ENCODE assay signal across 1 cellular context in genomic region chr2:86562891-86563649, GRCh38.
TF ChIP-seq lines count a peak whose summit lies in the region.

TSS of gene CHMP3 (minus strand) at chr2:86563443. CDS start at chr2:86563348, 95 bp downstream.

TF ChIP-seq in HEK293, 187 proteins besides CTCF, POLR2A, EP300 and RAD21 (continued from another document):
- TF ChIP-seq BCL11B (tag by site-specific recombination; IDR thresholded peaks at IDR 0.05; ENCODE audit: low read depth): no peak
- TF ChIP-seq ZSCAN16 (tag by site-specific recombination; IDR thresholded peaks at IDR 0.05): no peak
- TF ChIP-seq ZFP69B (tag by site-specific recombination; IDR thresholded peaks at IDR 0.05): no peak
- no peak for TF ChIP-seq ZNF544 (tag by site-specific recombination; IDR thresholded peaks at IDR 0.05)
- TF ChIP-seq REST (tag by site-specific recombination; IDR thresholded peaks at IDR 0.05): no peak; the same call in none of the 2 replicates
- TF ChIP-seq ZNF223 (tag by site-specific recombination; IDR thresholded peaks at IDR 0.05): no peak
- TF ChIP-seq YY2 (tag by site-specific recombination; IDR thresholded peaks at IDR 0.05): no peak
- TF ChIP-seq, protein P1, sequence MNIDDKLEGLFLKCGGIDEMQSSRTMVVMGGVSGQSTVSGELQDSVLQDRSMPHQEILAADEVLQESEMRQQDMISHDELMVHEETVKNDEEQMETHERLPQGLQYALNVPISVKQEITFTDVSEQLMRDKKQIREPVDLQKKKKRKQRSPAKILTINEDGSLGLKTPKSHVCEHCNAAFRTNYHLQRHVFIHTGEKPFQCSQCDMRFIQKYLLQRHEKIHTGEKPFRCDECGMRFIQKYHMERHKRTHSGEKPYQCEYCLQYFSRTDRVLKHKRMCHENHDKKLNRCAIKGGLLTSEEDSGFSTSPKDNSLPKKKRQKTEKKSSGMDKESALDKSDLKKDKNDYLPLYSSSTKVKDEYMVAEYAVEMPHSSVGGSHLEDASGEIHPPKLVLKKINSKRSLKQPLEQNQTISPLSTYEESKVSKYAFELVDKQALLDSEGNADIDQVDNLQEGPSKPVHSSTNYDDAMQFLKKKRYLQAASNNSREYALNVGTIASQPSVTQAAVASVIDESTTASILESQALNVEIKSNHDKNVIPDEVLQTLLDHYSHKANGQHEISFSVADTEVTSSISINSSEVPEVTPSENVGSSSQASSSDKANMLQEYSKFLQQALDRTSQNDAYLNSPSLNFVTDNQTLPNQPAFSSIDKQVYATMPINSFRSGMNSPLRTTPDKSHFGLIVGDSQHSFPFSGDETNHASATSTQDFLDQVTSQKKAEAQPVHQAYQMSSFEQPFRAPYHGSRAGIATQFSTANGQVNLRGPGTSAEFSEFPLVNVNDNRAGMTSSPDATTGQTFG (tag by site-specific recombination; IDR thresholded peaks at IDR 0.05; ENCODE audit: borderline replicate concordance): no peak
- TF ChIP-seq ZNF184 (tag by site-specific recombination; IDR thresholded peaks at IDR 0.05): no peak
- no peak for TF ChIP-seq ZNF473 (tag by site-specific recombination; IDR thresholded peaks at IDR 0.05)
- no peak for TF ChIP-seq ZNF747 (tag by site-specific recombination; IDR thresholded peaks at IDR 0.05)
- peak; percentile 69 for TF ChIP-seq SETDB1 (IDR thresholded peaks at IDR 0.05; ENCODE audit: insufficient read length, low read length)
- TF ChIP-seq ZNF843 (tag by site-specific recombination; IDR thresholded peaks at IDR 0.05): peak; percentile 18; the same call in 1 of the 2 replicates
- no peak for TF ChIP-seq ZNF23 (tag by site-specific recombination; IDR thresholded peaks at IDR 0.05; ENCODE audit: borderline replicate concordance)
- TF ChIP-seq ZNF274 (IDR thresholded peaks at IDR 0.05; ENCODE audit: low read length): no peak
- no peak for TF ChIP-seq ZNF274 (tag by site-specific recombination; IDR thresholded peaks at IDR 0.05; ENCODE audit: borderline replicate concordance)
- TF ChIP-seq ZBTB11 (tag by site-specific recombination; conservative IDR thresholded peaks at IDR 0.05; ENCODE audit: low read depth): peak; percentile 93
- TF ChIP-seq, protein P2, sequence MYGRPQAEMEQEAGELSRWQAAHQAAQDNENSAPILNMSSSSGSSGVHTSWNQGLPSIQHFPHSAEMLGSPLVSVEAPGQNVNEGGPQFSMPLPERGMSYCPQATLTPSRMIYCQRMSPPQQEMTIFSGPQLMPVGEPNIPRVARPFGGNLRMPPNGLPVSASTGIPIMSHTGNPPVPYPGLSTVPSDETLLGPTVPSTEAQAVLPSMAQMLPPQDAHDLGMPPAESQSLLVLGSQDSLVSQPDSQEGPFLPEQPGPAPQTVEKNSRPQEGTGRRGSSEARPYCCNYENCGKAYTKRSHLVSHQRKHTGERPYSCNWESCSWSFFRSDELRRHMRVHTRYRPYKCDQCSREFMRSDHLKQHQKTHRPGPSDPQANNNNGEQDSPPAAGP (tag by site-specific recombination; IDR thresholded peaks at IDR 0.05): peak; percentile 29; the same call in 1 of the 2 replicates
- peak; percentile 56; the same call in 1 of the 2 replicates for TF ChIP-seq EGR2 (tag by site-specific recombination; IDR thresholded peaks at IDR 0.05; ENCODE audit: low read depth)
- no peak; the same call in 1 of the 2 replicates for TF ChIP-seq ZNF76 (tag by site-specific recombination; IDR thresholded peaks at IDR 0.05; ENCODE audit: borderline replicate concordance, low read depth)
- TF ChIP-seq, protein P3, sequence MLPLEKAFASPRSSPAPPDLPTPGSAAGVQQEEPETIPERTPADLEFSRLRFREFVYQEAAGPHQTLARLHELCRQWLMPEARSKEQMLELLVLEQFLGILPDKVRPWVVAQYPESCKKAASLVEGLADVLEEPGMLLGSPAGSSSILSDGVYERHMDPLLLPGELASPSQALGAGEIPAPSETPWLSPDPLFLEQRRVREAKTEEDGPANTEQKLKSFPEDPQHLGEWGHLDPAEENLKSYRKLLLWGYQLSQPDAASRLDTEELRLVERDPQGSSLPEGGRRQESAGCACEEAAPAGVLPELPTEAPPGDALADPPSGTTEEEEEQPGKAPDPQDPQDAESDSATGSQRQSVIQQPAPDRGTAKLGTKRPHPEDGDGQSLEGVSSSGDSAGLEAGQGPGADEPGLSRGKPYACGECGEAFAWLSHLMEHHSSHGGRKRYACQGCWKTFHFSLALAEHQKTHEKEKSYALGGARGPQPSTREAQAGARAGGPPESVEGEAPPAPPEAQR (tag by site-specific recombination; IDR thresholded peaks at IDR 0.05): no peak
- TF ChIP-seq ZNF624 (tag by site-specific recombination; IDR thresholded peaks at IDR 0.05): no peak
- TF ChIP-seq ZNF138 (tag by site-specific recombination; IDR thresholded peaks at IDR 0.05; ENCODE audit: borderline replicate concordance): no peak
- TF ChIP-seq ZNF266 (tag by site-specific recombination; IDR thresholded peaks at IDR 0.05; ENCODE audit: low read depth): no peak
- TF ChIP-seq ZBTB48 (tag by site-specific recombination; IDR thresholded peaks at IDR 0.05): no peak
- no peak for TF ChIP-seq ZNF16 (tag by site-specific recombination; IDR thresholded peaks at IDR 0.05; ENCODE audit: low read depth)
- TF ChIP-seq, protein P4, sequence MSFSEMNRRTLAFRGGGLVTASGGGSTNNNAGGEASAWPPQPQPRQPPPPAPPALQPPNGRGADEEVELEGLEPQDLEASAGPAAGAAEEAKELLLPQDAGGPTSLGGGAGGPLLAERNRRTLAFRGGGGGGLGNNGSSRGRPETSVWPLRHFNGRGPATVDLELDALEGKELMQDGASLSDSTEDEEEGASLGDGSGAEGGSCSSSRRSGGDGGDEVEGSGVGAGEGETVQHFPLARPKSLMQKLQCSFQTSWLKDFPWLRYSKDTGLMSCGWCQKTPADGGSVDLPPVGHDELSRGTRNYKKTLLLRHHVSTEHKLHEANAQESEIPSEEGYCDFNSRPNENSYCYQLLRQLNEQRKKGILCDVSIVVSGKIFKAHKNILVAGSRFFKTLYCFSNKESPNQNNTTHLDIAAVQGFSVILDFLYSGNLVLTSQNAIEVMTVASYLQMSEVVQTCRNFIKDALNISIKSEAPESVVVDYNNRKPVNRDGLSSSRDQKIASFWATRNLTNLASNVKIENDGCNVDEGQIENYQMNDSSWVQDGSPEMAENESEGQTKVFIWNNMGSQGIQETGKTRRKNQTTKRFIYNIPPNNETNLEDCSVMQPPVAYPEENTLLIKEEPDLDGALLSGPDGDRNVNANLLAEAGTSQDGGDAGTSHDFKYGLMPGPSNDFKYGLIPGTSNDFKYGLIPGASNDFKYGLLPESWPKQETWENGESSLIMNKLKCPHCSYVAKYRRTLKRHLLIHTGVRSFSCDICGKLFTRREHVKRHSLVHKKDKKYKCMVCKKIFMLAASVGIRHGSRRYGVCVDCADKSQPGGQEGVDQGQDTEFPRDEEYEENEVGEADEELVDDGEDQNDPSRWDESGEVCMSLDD (tag by site-specific recombination; IDR thresholded peaks at IDR 0.05): peak; percentile 28; the same call in 1 of the 2 replicates
- TF ChIP-seq, protein P5, sequence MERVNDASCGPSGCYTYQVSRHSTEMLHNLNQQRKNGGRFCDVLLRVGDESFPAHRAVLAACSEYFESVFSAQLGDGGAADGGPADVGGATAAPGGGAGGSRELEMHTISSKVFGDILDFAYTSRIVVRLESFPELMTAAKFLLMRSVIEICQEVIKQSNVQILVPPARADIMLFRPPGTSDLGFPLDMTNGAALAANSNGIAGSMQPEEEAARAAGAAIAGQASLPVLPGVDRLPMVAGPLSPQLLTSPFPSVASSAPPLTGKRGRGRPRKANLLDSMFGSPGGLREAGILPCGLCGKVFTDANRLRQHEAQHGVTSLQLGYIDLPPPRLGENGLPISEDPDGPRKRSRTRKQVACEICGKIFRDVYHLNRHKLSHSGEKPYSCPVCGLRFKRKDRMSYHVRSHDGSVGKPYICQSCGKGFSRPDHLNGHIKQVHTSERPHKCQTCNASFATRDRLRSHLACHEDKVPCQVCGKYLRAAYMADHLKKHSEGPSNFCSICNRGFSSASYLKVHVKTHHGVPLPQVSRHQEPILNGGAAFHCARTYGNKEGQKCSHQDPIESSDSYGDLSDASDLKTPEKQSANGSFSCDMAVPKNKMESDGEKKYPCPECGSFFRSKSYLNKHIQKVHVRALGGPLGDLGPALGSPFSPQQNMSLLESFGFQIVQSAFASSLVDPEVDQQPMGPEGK (tag by site-specific recombination; IDR thresholded peaks at IDR 0.05): peak; percentile 90
- TF ChIP-seq SALL2 (tag by site-specific recombination; IDR thresholded peaks at IDR 0.05; ENCODE audit: borderline replicate concordance): no peak
- no peak for TF ChIP-seq ZNF623 (tag by site-specific recombination; IDR thresholded peaks at IDR 0.05)
- peak; percentile 19; the same call in 1 of the 2 replicates for TF ChIP-seq ZEB2 (tag by site-specific recombination; IDR thresholded peaks at IDR 0.05)
TF ChIP-seq in HEK293: peak in this region for 45.
